28 cellular contexts compared by ENCODE assay signal in genomic region chrX:153951683-153952372, GRCh38. TPM values are rescaled to one million over a fixed set of nuclear protein-coding genes. Genes with fewer than 3 reads are reported as not detected.
DNase-seq lines count a peak whose midpoint lies in the region; ATAC-seq and TF ChIP-seq lines count a peak whose summit lies in the region.
"Had no signal": no experiment of that assay in that cellular context is flagged by ENCODE, and none has a peak within 500 bp of the region (broad histone marks: within the 10 kb centered on the region; RNA-seq: fewer than 3 reads in every experiment).

No MANE protein-coding gene starts in this region.

- H3K27me3 Mint-ChIP-seq in activated T-cell treated with anti-CD3 and anti-CD28 coated beads, Interleukin-2, amount 50 U/mL, for 24 hours: no peaks in the 10 kb centered on the region
- H3K27me3 Mint-ChIP-seq: activated naive CD4-positive, alpha-beta T cell treated with anti-CD3 and anti-CD28 coated beads, Interleukin-2, amount 50 U/mL, for 24 hours; CD4-positive, alpha-beta memory T cell; naive B cell had no signal

- no peak for TF ChIP-seq CTCF in esophagus squamous epithelium (IDR thresholded peaks at IDR 0.05)
- no peak for TF ChIP-seq CTCF in tibial artery (IDR thresholded peaks at IDR 0.05)

- no peak overlapping the region for H3K4me3 Mint-ChIP-seq in activated T-cell treated with anti-CD3 and anti-CD28 coated beads, Interleukin-2, amount 50 U/mL, for 24 hours
- H3K4me3 Mint-ChIP-seq: activated naive CD4-positive, alpha-beta T cell treated with anti-CD3 and anti-CD28 coated beads, Interleukin-2, amount 50 U/mL, for 24 hours; CD4-positive, alpha-beta memory T cell; mesothelial cell of epicardium; naive B cell; T-helper 1 cell treated with Interleukin-12 subunit alpha and Interleukin-12 subunit beta and Interleukin-4 antibody, amounts not matched to agents 30 μg/mL and 1 μg/mL, for 36 hours had no signal

- H3K4me1 ChIP-seq in esophagus squamous epithelium (peaks cover 0 to 33% (median 0%) of the 10 kb centered on the region in 3 donors), tibial artery (peaks cover 0 to 17% (median 11%) of the 10 kb centered on the region in 4 donors)
- H3K4me1 ChIP-seq: prostate gland had no signal

- no peak for DNase-seq in activated T-cell treated with anti-CD3 and anti-CD28 coated beads, Interleukin-2, amount 50 U/mL, for 24 hours
- DNase-seq in activated T-cell treated with anti-CD3 and anti-CD28 coated beads, Interleukin-2, amount 50 U/mL, for 48 hours: no peak
- DNase-seq in esophagus squamous epithelium (lab: John Stamatoyannopoulos, UW): no peak
- no peak for DNase-seq in tibial artery
- DNase-seq in stimulated activated CD4-positive, alpha-beta T cell treated with anti-CD3 and anti-CD28 coated beads, Interleukin-15, amount 100 ng/mL, for 24 hours: no peak
- DNase-seq: 8988T; activated CD4-positive, CD25-positive, alpha-beta regulatory T cell; activated CD8-positive, alpha-beta memory T cell treated with anti-CD3 and anti-CD28 coated beads, Interleukin-2, amount 50 U/mL, for 4 hours; dorsolateral prefrontal cortex; Kasumi-1; naive B cell; NCI-H1436; NCI-H2081 treated with DMSO at 0.1 percent for 48 hours; NCI-H226; NCI-H526 treated with DMSO at 0.1 percent for 48 hours; NK-92 treated with Interleukin-12 subunit alpha and Interleukin-12 subunit beta, amount 100 ng/mL, for 24 hours; PC-3; SK-N-SH; stimulated activated CD4-positive, alpha-beta T cell treated with anti-CD3 and anti-CD28 coated beads, Interleukin-4, amount 100 ng/mL, for 4 hours; substantia nigra had no signal

- TF ChIP-seq POLR2A in esophagus squamous epithelium (IDR thresholded peaks at IDR 0.05): no peak

- H3K27ac Mint-ChIP-seq in activated T-cell treated with anti-CD3 and anti-CD28 coated beads, Interleukin-2, amount 50 U/mL, for 24 hours: peak overlapping the region; percentile 52
- H3K27ac Mint-ChIP-seq: activated naive CD4-positive, alpha-beta T cell treated with anti-CD3 and anti-CD28 coated beads, Interleukin-2, amount 50 U/mL, for 24 hours; mesothelial cell of epicardium; naive B cell; T-helper 1 cell treated with Interleukin-12 subunit alpha and Interleukin-12 subunit beta and Interleukin-4 antibody, amounts not matched to agents 30 μg/mL and 1 μg/mL, for 36 hours had no signal

- peaks cover 29 to 82% (median 30%) of the 10 kb centered on the region in 3 donors for H3K36me3 ChIP-seq in esophagus squamous epithelium
- peaks cover 16 to 79% (median 75%) of the 10 kb centered on the region in 3 donors for H3K36me3 ChIP-seq in tibial artery
- H3K36me3 ChIP-seq: prostate gland had no signal

- H3K9me3 Mint-ChIP-seq in activated T-cell treated with anti-CD3 and anti-CD28 coated beads, Interleukin-2, amount 50 U/mL, for 24 hours: no peaks in the 10 kb centered on the region
- H3K9me3 Mint-ChIP-seq: activated naive CD4-positive, alpha-beta T cell treated with anti-CD3 and anti-CD28 coated beads, Interleukin-2, amount 50 U/mL, for 24 hours; mesothelial cell of epicardium; naive B cell; T-helper 1 cell treated with Interleukin-12 subunit alpha and Interleukin-12 subunit beta and Interleukin-4 antibody, amounts not matched to agents 30 μg/mL and 1 μg/mL, for 36 hours had no signal

- intact Hi-C loops in esophagus squamous epithelium (cut with DNase I): no loop called here
- intact Hi-C loops in tibial artery (cut with DNase I; ENCODE audit: low total_unique reads): loop anchor here (5.0 to 10.0 kb wide), 2 partner anchors 185 to 997 kb away; no protein-coding TSS in a partner anchor

- peak overlapping the region in 3 of 4 donors; percentile 69 to 82 (median 75) for H3K27ac ChIP-seq in esophagus squamous epithelium
- peak overlapping the region; percentile 85 to 88 for H3K27ac ChIP-seq in tibial artery

- H3K9me3 ChIP-seq in esophagus squamous epithelium (no peaks in the 10 kb centered on the region), tibial artery (no peaks in the 10 kb centered on the region)
- H3K9me3 ChIP-seq: prostate gland, SK-N-SH had no signal

- no peak for ATAC-seq in GM21526 (IDR thresholded peaks at IDR 0.05; ENCODE audit: low FRiP score, unreplicated experiment)
- ATAC-seq: HCT116, PC-3, Right ventricle myocardium inferior had no signal

- peaks cover 48% of the 10 kb centered on the region for H3K4me1 Mint-ChIP-seq in activated T-cell treated with anti-CD3 and anti-CD28 coated beads, Interleukin-2, amount 50 U/mL, for 24 hours (ENCODE audit: low read depth)

- H3K27me3 ChIP-seq in esophagus squamous epithelium (no peaks in the 10 kb centered on the region), tibial artery (no peaks in the 10 kb centered on the region)

- WGBS in esophagus squamous epithelium, 2 donors: 87% methylated on average over 7 of the region's 28 CpGs; no CpG with 5 or more reads in 1 of the 2 donors

- H3K36me3 Mint-ChIP-seq in activated T-cell treated with anti-CD3 and anti-CD28 coated beads, Interleukin-2, amount 50 U/mL, for 24 hours (ENCODE audit: low read depth): peaks cover 94% of the 10 kb centered on the region

- H3K4me3 ChIP-seq in esophagus squamous epithelium (no peak overlapping the region), tibial artery (no peak overlapping the region)
- H3K4me3 ChIP-seq: dorsolateral prefrontal cortex, prostate gland had no signal

RNA-seq across cellular contexts. Expression of gene RENBP, which starts 7.4 kb away (rescaled TPM):
- 1 to 10 TPM in 2 of 4 donors, under 1 TPM in 1, not detected in 1; 0.45 to 7.6 (median 3.1) TPM for total RNA-seq in esophagus squamous epithelium
- total RNA-seq: PC-3 had no signal

RNA-seq across cellular contexts. Expression of gene NAA10, which starts 17.0 kb away (rescaled TPM):
- 10 to 100 TPM; 42.5 to 92.5 (median 87.6) TPM for total RNA-seq in esophagus squamous epithelium

RNA-seq across cellular contexts. Expression of gene HCFC1, which starts 19.8 kb away (rescaled TPM):
- 10 to 100 TPM; 22.2 to 54.0 (median 37.0) TPM for total RNA-seq in esophagus squamous epithelium

RNA-seq across cellular contexts. Expression of gene TMEM187, which starts 20.7 kb away (rescaled TPM):
- 1 to 10 TPM; 2.5 to 4.1 (median 3.8) TPM for total RNA-seq in esophagus squamous epithelium

RNA-seq across cellular contexts. Expression of gene ARHGAP4, which starts 25.8 kb away (rescaled TPM):
- total RNA-seq in esophagus squamous epithelium: 10 to 100 TPM in 1 of 4 donors, 1 to 10 TPM in 3; 3.9 to 18.3 (median 7.6) TPM
